ENCODE assay signal across 1 cellular context in the genomic region with DNA sequence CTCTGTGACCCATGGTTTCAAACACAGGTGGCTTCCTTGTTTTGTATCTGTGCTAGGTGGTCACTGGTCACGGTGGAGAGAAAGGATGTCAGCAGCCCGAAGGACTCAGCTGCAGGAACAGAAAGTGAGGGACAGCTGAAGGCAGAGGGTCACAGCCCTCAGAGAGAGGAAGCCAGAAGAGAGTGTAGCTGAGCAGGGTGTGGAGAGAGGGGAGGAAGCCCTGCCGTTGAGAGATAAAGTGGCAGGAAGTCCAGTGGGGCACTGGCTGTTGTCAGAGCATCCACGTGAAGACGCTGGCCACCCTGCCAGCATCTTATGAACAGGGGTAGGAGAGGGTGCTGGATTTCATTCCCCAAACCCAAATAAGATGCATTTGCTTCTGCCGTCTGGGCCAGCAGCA.
A peak's percentile ranks its signal among the peaks of the same experiment; 100 is the strongest.
TF ChIP-seq lines count a peak whose summit lies in the region.

No MANE protein-coding gene starts in this region.

TF ChIP-seq in K562, 482 proteins besides CTCF, POLR2A, EP300 and RAD21 (continued from another document):
- TF ChIP-seq, protein P1, sequence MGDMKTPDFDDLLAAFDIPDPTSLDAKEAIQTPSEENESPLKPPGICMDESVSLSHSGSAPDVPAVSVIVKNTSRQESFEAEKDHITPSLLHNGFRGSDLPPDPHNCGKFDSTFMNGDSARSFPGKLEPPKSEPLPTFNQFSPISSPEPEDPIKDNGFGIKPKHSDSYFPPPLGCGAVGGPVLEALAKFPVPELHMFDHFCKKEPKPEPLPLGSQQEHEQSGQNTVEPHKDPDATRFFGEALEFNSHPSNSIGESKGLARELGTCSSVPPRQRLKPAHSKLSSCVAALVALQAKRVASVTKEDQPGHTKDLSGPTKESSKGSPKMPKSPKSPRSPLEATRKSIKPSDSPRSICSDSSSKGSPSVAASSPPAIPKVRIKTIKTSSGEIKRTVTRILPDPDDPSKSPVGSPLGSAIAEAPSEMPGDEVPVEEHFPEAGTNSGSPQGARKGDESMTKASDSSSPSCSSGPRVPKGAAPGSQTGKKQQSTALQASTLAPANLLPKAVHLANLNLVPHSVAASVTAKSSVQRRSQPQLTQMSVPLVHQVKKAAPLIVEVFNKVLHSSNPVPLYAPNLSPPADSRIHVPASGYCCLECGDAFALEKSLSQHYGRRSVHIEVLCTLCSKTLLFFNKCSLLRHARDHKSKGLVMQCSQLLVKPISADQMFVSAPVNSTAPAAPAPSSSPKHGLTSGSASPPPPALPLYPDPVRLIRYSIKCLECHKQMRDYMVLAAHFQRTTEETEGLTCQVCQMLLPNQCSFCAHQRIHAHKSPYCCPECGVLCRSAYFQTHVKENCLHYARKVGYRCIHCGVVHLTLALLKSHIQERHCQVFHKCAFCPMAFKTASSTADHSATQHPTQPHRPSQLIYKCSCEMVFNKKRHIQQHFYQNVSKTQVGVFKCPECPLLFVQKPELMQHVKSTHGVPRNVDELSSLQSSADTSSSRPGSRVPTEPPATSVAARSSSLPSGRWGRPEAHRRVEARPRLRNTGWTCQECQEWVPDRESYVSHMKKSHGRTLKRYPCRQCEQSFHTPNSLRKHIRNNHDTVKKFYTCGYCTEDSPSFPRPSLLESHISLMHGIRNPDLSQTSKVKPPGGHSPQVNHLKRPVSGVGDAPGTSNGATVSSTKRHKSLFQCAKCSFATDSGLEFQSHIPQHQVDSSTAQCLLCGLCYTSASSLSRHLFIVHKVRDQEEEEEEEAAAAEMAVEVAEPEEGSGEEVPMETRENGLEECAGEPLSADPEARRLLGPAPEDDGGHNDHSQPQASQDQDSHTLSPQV (IDR thresholded peaks at IDR 0.05) = peak; percentile 93
- TF ChIP-seq MEIS2 (IDR thresholded peaks at IDR 0.05; ENCODE audit: partially characterized antibody) (peak; percentile 84), ETV5 (CRISPR knock-in tag; IDR thresholded peaks at IDR 0.05; ENCODE audit: low read depth) (peak; percentile 85), LEF1 (IDR thresholded peaks at IDR 0.05) (0 out of 2 replicates have a peak, but pooled peaks have one; percentile 54), RBBP5 (IDR thresholded peaks at IDR 0.05; ENCODE audit: borderline replicate concordance, insufficient read depth, low read length, poor library complexity, severe bottlenecking) (no peak), NFATC3 (IDR thresholded peaks at IDR 0.05) (no peak), NFIC (IDR thresholded peaks at IDR 0.05) (peak; percentile 61), ZNF232 (CRISPR knock-in tag; IDR thresholded peaks at IDR 0.05) (no peak), DIDO1 (tag; IDR thresholded peaks at IDR 0.05; ENCODE audit: low read depth) (no peak), NUFIP1 (IDR thresholded peaks at IDR 0.05; ENCODE audit: partially characterized antibody) (no peak)
- TF ChIP-seq, protein P2, sequence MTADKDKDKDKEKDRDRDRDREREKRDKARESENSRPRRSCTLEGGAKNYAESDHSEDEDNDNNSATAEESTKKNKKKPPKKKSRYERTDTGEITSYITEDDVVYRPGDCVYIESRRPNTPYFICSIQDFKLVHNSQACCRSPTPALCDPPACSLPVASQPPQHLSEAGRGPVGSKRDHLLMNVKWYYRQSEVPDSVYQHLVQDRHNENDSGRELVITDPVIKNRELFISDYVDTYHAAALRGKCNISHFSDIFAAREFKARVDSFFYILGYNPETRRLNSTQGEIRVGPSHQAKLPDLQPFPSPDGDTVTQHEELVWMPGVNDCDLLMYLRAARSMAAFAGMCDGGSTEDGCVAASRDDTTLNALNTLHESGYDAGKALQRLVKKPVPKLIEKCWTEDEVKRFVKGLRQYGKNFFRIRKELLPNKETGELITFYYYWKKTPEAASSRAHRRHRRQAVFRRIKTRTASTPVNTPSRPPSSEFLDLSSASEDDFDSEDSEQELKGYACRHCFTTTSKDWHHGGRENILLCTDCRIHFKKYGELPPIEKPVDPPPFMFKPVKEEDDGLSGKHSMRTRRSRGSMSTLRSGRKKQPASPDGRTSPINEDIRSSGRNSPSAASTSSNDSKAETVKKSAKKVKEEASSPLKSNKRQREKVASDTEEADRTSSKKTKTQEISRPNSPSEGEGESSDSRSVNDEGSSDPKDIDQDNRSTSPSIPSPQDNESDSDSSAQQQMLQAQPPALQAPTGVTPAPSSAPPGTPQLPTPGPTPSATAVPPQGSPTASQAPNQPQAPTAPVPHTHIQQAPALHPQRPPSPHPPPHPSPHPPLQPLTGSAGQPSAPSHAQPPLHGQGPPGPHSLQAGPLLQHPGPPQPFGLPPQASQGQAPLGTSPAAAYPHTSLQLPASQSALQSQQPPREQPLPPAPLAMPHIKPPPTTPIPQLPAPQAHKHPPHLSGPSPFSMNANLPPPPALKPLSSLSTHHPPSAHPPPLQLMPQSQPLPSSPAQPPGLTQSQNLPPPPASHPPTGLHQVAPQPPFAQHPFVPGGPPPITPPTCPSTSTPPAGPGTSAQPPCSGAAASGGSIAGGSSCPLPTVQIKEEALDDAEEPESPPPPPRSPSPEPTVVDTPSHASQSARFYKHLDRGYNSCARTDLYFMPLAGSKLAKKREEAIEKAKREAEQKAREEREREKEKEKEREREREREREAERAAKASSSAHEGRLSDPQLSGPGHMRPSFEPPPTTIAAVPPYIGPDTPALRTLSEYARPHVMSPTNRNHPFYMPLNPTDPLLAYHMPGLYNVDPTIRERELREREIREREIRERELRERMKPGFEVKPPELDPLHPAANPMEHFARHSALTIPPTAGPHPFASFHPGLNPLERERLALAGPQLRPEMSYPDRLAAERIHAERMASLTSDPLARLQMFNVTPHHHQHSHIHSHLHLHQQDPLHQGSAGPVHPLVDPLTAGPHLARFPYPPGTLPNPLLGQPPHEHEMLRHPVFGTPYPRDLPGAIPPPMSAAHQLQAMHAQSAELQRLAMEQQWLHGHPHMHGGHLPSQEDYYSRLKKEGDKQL (CRISPR knock-in tag; IDR thresholded peaks at IDR 0.05; ENCODE audit: borderline replicate concordance) = no peak
- TF ChIP-seq, protein P3, sequence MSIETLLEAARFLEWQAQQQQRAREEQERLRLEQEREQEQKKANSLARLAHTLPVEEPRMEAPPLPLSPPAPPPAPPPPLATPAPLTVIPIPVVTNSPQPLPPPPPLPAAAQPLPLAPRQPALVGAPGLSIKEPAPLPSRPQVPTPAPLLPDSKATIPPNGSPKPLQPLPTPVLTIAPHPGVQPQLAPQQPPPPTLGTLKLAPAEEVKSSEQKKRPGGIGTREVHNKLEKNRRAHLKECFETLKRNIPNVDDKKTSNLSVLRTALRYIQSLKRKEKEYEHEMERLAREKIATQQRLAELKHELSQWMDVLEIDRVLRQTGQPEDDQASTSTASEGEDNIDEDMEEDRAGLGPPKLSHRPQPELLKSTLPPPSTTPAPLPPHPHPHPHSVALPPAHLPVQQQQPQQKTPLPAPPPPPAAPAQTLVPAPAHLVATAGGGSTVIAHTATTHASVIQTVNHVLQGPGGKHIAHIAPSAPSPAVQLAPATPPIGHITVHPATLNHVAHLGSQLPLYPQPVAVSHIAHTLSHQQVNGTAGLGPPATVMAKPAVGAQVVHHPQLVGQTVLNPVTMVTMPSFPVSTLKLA (conservative IDR thresholded peaks at IDR 0.05) = peak; percentile 31 to 72; a peak in 2 of 4 replicates
TF ChIP-seq in K562: peak in this region for 93.
